Comparison of ENCODE assay signal across 17 cellular contexts in genomic region chr1:156077430-156077760, GRCh38. TPM values are rescaled to one million over a fixed set of nuclear protein-coding genes. Genes with fewer than 3 reads are reported as not detected.
DNase-seq lines count a peak whose midpoint lies in the region; ATAC-seq and TF ChIP-seq lines count a peak whose summit lies in the region.
"Had no signal": no experiment of that assay in that cellular context is flagged by ENCODE, and none has a peak within 500 bp of the region (broad histone marks: within the 10 kb centered on the region; RNA-seq: fewer than 3 reads in every experiment).

No MANE protein-coding gene starts in this region.

- H3K4me1 ChIP-seq in A673 (ENCODE audit: insufficient read depth, low read length, poor library complexity, severe bottlenecking) = peaks cover 74% of the 10 kb centered on the region
- peaks cover 66% of the 10 kb centered on the region for H3K4me1 ChIP-seq in HUES6 (ENCODE audit: control insufficient read depth, insufficient read depth, low read length)
- H3K4me1 ChIP-seq in gastroesophageal sphincter = peaks cover 0 to 46% (median 11%) of the 10 kb centered on the region in 3 donors
- no peaks in the 10 kb centered on the region for H3K4me1 ChIP-seq in colonic mucosa

- peak overlapping the region; percentile 37 for H3K27ac Mint-ChIP-seq in neural crest cell (ENCODE audit: unreplicated experiment)
- H3K27ac Mint-ChIP-seq: activated naive CD4-positive, alpha-beta T cell treated with anti-CD3 and anti-CD28 coated beads for 36 hours had no signal

- no peak for TF ChIP-seq EP300 in gastroesophageal sphincter (IDR thresholded peaks at IDR 0.05)

- H3K9me3 ChIP-seq in A673 (ENCODE audit: low read depth, low read length, poor library complexity, severe bottlenecking) = no peaks in the 10 kb centered on the region
- no peaks in the 10 kb centered on the region for H3K9me3 ChIP-seq in HUES6 (ENCODE audit: control insufficient read depth, insufficient read depth, low read depth, low read length)
- no peaks in the 10 kb centered on the region for H3K9me3 ChIP-seq in gastroesophageal sphincter
- H3K9me3 ChIP-seq in colonic mucosa = no peaks in the 10 kb centered on the region

- POLR2A ChIA-PET in A673 (lab: Charles Lee; ENCODE audit: low non-redundant PET) = no interaction called here

- H3K36me3 Mint-ChIP-seq in neural crest cell (ENCODE audit: low read depth) = peaks cover 30% of the 10 kb centered on the region

- no peak for DNase-seq in A673 (ENCODE audit: low spot score)
- no peak for DNase-seq in neural crest cell (ENCODE audit: low read depth, low spot score)
- DNase-seq in colonic mucosa = no peak
- DNase-seq in cerebellum (ENCODE audit: low spot score) = no peak
- DNase-seq in cerebellar cortex (ENCODE audit: low spot score) = no peak
- DNase-seq: activated naive CD4-positive, alpha-beta T cell treated with anti-CD3 and anti-CD28 coated beads for 36 hours; effector memory CD4-positive, alpha-beta T cell; midbrain; NCI-H1092; NCI-H2107; NCI-H82 had no signal

- no peak overlapping the region for H3K4me3 ChIP-seq in A673 (ENCODE audit: low read depth, low read length, poor library complexity, severe bottlenecking)
- H3K4me3 ChIP-seq in HUES6 (ENCODE audit: low read depth, low read length) = peak overlapping the region; percentile 44
- H3K4me3 ChIP-seq in gastroesophageal sphincter = peak overlapping the region in 1 of 2 donors; percentile 62
- H3K4me3 ChIP-seq in colonic mucosa = no peak overlapping the region

- H3K27ac ChIP-seq in A673 (ENCODE audit: low read depth, low read length, poor library complexity, severe bottlenecking) = peak overlapping the region; percentile 63
- peak overlapping the region; percentile 66; the same call in 1 of the 2 replicates for H3K27ac ChIP-seq in HUES6 (ENCODE audit: low read depth, low read length)
- H3K27ac ChIP-seq in gastroesophageal sphincter = peak overlapping the region in 3 of 4 donors; percentile 39 to 71 (median 67)
- no peak overlapping the region for H3K27ac ChIP-seq in colonic mucosa

- H3K9ac ChIP-seq in HUES6 (ENCODE audit: low read length) (peak overlapping the region; percentile 72), colonic mucosa (ENCODE audit: low read depth in 2 of 2, low read length in 2 of 2) (no peak overlapping the region)

- intact Hi-C loops in A673 (cut with micrococcal nuclease; ENCODE audit: unreplicated experiment) = no loop called here
- intact Hi-C loops in colonic mucosa (cut with DNase I) = no loop called here

- H3K9me3 Mint-ChIP-seq in neural crest cell = no peaks in the 10 kb centered on the region
- H3K9me3 Mint-ChIP-seq: activated naive CD4-positive, alpha-beta T cell treated with anti-CD3 and anti-CD28 coated beads for 36 hours had no signal

- H3K27me3 ChIP-seq in A673 (replicated peaks; ENCODE audit: insufficient read depth, low read depth, low read length, poor library complexity) (no peaks in the 10 kb centered on the region), HUES6 (ENCODE audit: control insufficient read depth, insufficient read depth, low read length) (no peaks in the 10 kb centered on the region), gastroesophageal sphincter (no peaks in the 10 kb centered on the region), colonic mucosa (no peaks in the 10 kb centered on the region)

- no peaks in the 10 kb centered on the region for H3K27me3 Mint-ChIP-seq in neural crest cell (ENCODE audit: low read depth)

- CTCF ChIA-PET in A673 (lab: Charles Lee) = no interaction called here

- TF ChIP-seq POLR2A in gastroesophageal sphincter (IDR thresholded peaks at IDR 0.05) = no peak

- peak overlapping the region; percentile 100 for H3K4me3 Mint-ChIP-seq in neural crest cell
- H3K4me3 Mint-ChIP-seq: activated naive CD4-positive, alpha-beta T cell treated with anti-CD3 and anti-CD28 coated beads for 36 hours had no signal

- no TSS peak for BruUV-seq in A673 (replicated peaks; lab: Mats Ljungman, UMichigan)

- WGBS in gastroesophageal sphincter (ENCODE audit: low coverage in 1 of 2), 2 donors = 100% methylated on average over 2 of the region's 19 CpGs; no CpG with 5 or more reads in 1 of the 2 donors

- peaks cover 27% of the 10 kb centered on the region for H3K36me3 ChIP-seq in A673 (ENCODE audit: insufficient read depth, low read length, poor library complexity, severe bottlenecking)
- peaks cover 20% of the 10 kb centered on the region for H3K36me3 ChIP-seq in HUES6 (ENCODE audit: control insufficient read depth, insufficient read depth, low read length)
- no peaks in the 10 kb centered on the region for H3K36me3 ChIP-seq in gastroesophageal sphincter
- H3K36me3 ChIP-seq in colonic mucosa = no peaks in the 10 kb centered on the region

- no peak for ATAC-seq in gastroesophageal sphincter
- no peak for ATAC-seq in GM18907 (IDR thresholded peaks at IDR 0.05; ENCODE audit: unreplicated experiment)
- ATAC-seq: activated CD4-positive, CD25-positive, alpha-beta regulatory T cell treated with anti-CD3 and anti-CD28 coated beads, Interleukin-2, amount 50 U/mL, for 24 hours had no signal

- TF ChIP-seq CTCF in A673 (conservative IDR thresholded peaks at IDR 0.05; ENCODE audit: low read depth, low read length) = no peak
- no peak for TF ChIP-seq CTCF in gastroesophageal sphincter (IDR thresholded peaks at IDR 0.05)
- TF ChIP-seq CTCF in neural crest cell (conservative IDR thresholded peaks at IDR 0.05) = no peak
- no peak for TF ChIP-seq CTCF in colonic mucosa (IDR thresholded peaks at IDR 0.05)

- H3K4me1 Mint-ChIP-seq in neural crest cell = peaks cover 74% of the 10 kb centered on the region

RNA-seq across cellular contexts. Expression of gene MEX3A, which starts 4.9 kb away (rescaled TPM):
- total RNA-seq in A673 (2021) (90.0 and 92.5 TPM in 2 replicates), gastroesophageal sphincter (under 1 TPM; under 0.01 to 0.78 (median 0.52) TPM), neural crest cell (114 and 120 TPM in 2 replicates), colonic mucosa (1 to 10 TPM; 1.6 to 3.7 TPM), cerebellum (49.8 TPM)
- total RNA-seq: T-helper 1 cell treated with Interleukin-12 subunit alpha and Interleukin-12 subunit beta and Interleukin-4 antibody, amounts not matched to agents 30 ng/mL and 1 ng/mL, for 36 hours had no signal

RNA-seq across cellular contexts. Expression of gene RAB25, which starts 16.4 kb away (rescaled TPM):
- total RNA-seq in A673 (2021) = 0.47 and 0.66 TPM in 2 replicates
- total RNA-seq in gastroesophageal sphincter = 10 to 100 TPM in 1 of 4 donors, not detected in 3; 22.1 TPM
- not detected in 2 replicates for total RNA-seq in neural crest cell
- 100 to 1,000 TPM; 213 TPM for total RNA-seq in colonic mucosa
- not detected for total RNA-seq in cerebellum
- total RNA-seq: posterior vena cava; T-helper 1 cell treated with Interleukin-12 subunit alpha and Interleukin-12 subunit beta and Interleukin-4 antibody, amounts not matched to agents 30 ng/mL and 1 ng/mL, for 36 hours had no signal

RNA-seq across cellular contexts. Expression of gene LAMTOR2, which starts 22.8 kb away (rescaled TPM):
- total RNA-seq in A673 (2021) (52.0 and 63.6 TPM in 2 replicates), gastroesophageal sphincter (10 to 100 TPM; 66.8 to 79.3 (median 73.1) TPM), neural crest cell (49.4 and 55.6 TPM in 2 replicates), colonic mucosa (10 to 100 TPM; 69.4 to 83.9 TPM), cerebellum (19.6 TPM)

RNA-seq across cellular contexts. Expression of gene UBQLN4, which starts 23.8 kb away (rescaled TPM):
- total RNA-seq in A673 (2021) (66.6 and 75.2 TPM in 2 replicates), gastroesophageal sphincter (10 to 100 TPM; 19.6 to 29.6 (median 24.8) TPM), neural crest cell (70.4 and 78.0 TPM in 2 replicates), colonic mucosa (10 to 100 TPM; 23.2 to 43.4 TPM), cerebellum (21.9 TPM)

RNA-seq across cellular contexts. Expression of gene LMNA, which starts 37.1 kb away (rescaled TPM):
- 204 and 225 TPM in 2 replicates for total RNA-seq in A673 (2021)
- total RNA-seq in gastroesophageal sphincter = 100 to 1,000 TPM; 327 to 617 (median 519) TPM
- 51.0 and 51.7 TPM in 2 replicates for total RNA-seq in neural crest cell
- 100 to 1,000 TPM; 414 to 610 TPM for total RNA-seq in colonic mucosa
- total RNA-seq in cerebellum = 26.9 TPM

Comparison
In these comparisons a context has a peak if more than half of its experiments do, and no peak if none do; other contexts are left out.
1. RNA of gene MEX3A, which starts 4.9 kb away (total RNA-seq): 114 to 120 TPM in neural crest cell, 90.0 to 92.5 TPM in A673 and 49.8 TPM in cerebellum (single experiment); 1.6 to 3.7 TPM in colonic mucosa and under 0.01 to 0.78 TPM in gastroesophageal sphincter; every median in the first group is over 10 times any median in the second.
2. RNA of gene RAB25, which starts 16.4 kb away (total RNA-seq): 213 TPM in colonic mucosa; 0.47 to 0.66 TPM in A673, not detected in cerebellum (single experiment), 22.1 TPM in gastroesophageal sphincter and not detected in neural crest cell; every median in the first group is over 4 times any median in the second.